In genomic region chr1:64843675-64844074, GRCh38 we compare ENCODE assay signal across 31 cellular contexts.
"Had no signal": no experiment of that assay in that cellular context is flagged by ENCODE, and none has a peak within 500 bp of the region (broad histone marks: within the 10 kb centered on the region; RNA-seq: fewer than 3 reads in every experiment).

No MANE protein-coding gene starts in this region.

- H3K9me3 Mint-ChIP-seq: activated CD4-positive, alpha-beta memory T cell treated with anti-CD3 and anti-CD28 coated beads, Interleukin-2, amount 10 ng/mL, durations not matched to agents 7 days and 5 days; activated CD4-positive, alpha-beta T cell treated with anti-CD3 and anti-CD28 coated beads, Interleukin-2, amount 10 ng/mL, durations not matched to agents 7 days and 5 days; activated naive CD4-positive, alpha-beta T cell treated with anti-CD3 and anti-CD28 coated beads for 36 hours had no signal

- H3K4me1 Mint-ChIP-seq: activated CD4-positive, alpha-beta memory T cell treated with anti-CD3 and anti-CD28 coated beads, Interleukin-2, amount 10 ng/mL, durations not matched to agents 7 days and 5 days; activated CD4-positive, alpha-beta T cell treated with anti-CD3 and anti-CD28 coated beads, Interleukin-2, amount 10 ng/mL, durations not matched to agents 7 days and 5 days; activated CD8-positive, alpha-beta memory T cell treated with anti-CD3 and anti-CD28 coated beads, Interleukin-2, amount 10 ng/mL, durations not matched to agents 7 days and 5 days had no signal

- H3K4me1 ChIP-seq: body of pancreas, sigmoid colon had no signal

- H3K9me3 ChIP-seq: body of pancreas, gastrocnemius medialis, ovary, sigmoid colon, suprapubic skin, tibial nerve had no signal

- H3K27me3 ChIP-seq: body of pancreas, dorsolateral prefrontal cortex, gastrocnemius medialis, ovary, sigmoid colon, suprapubic skin, tibial nerve had no signal

- FAIRE-seq: keratinocyte, small intestine, TTC549 had no signal

- H3K36me3 ChIP-seq: ovary had no signal

- H3K27ac ChIP-seq: body of pancreas, dorsolateral prefrontal cortex, ovary, sigmoid colon, suprapubic skin, tibial nerve, WERI-Rb-1 had no signal

- ATAC-seq: activated CD8-positive, alpha-beta memory T cell treated with anti-CD3 and anti-CD28 coated beads, Interleukin-2, amount 10 ng/mL, durations not matched to agents 7 days and 5 days; body of pancreas; gastrocnemius medialis; left cardiac atrium; left ventricle myocardium superior had no signal

- DNase-seq: activated CD4-positive, alpha-beta memory T cell treated with anti-CD3 and anti-CD28 coated beads, Interleukin-2, amount 10 ng/mL, durations not matched to agents 7 days and 5 days; activated CD4-positive, alpha-beta T cell treated with anti-CD3 and anti-CD28 coated beads, Interleukin-2, amount 10 ng/mL, durations not matched to agents 7 days and 5 days; activated CD4-positive, CD25-positive, alpha-beta regulatory T cell treated with anti-CD3 and anti-CD28 coated beads, Interleukin-2, amount 50 U/mL, for 72 hours; activated CD8-positive, alpha-beta memory T cell treated with anti-CD3 and anti-CD28 coated beads, Interleukin-2, amount 10 ng/mL, durations not matched to agents 7 days and 5 days; activated effector memory CD4-positive, alpha-beta T cell treated with Interleukin-2 at 50 U/mL for 16 hours; activated naive CD4-positive, alpha-beta T cell treated with anti-CD3 and anti-CD28 coated beads for 36 hours; aorta; body of pancreas; dorsolateral prefrontal cortex; effector memory CD4-positive, alpha-beta T cell; erythroblast; gastrocnemius medialis; glutamatergic neuron; left cardiac atrium; left ventricle myocardium superior; ovary; retina; sigmoid colon; small intestine; stimulated activated CD4-positive, alpha-beta T cell treated with anti-CD3 and anti-CD28 coated beads, Interleukin-1b, Interleukin-23, amount 100 ng/mL, for 48 hours; stimulated activated CD4-positive, alpha-beta T cell treated with anti-CD3 and anti-CD28 coated beads, Interleukin-4, amount 100 ng/mL, for 4 hours; stimulated activated CD8-positive, alpha-beta memory T cell treated with anti-CD3 and anti-CD28 coated beads, Interleukin-4, amount 100 ng/mL, for 48 hours; stimulated activated naive CD4-positive, alpha-beta T cell; T-helper 9 cell; WERI-Rb-1 had no signal

- H3K4me3 ChIP-seq: body of pancreas, coronary artery, dorsolateral prefrontal cortex, gastrocnemius medialis, ovary, sigmoid colon, suprapubic skin, tibial nerve had no signal

- H3K27ac Mint-ChIP-seq: activated CD4-positive, alpha-beta memory T cell treated with anti-CD3 and anti-CD28 coated beads, Interleukin-2, amount 10 ng/mL, durations not matched to agents 7 days and 5 days; activated CD4-positive, alpha-beta T cell treated with anti-CD3 and anti-CD28 coated beads, Interleukin-2, amount 10 ng/mL, durations not matched to agents 7 days and 5 days; activated CD8-positive, alpha-beta memory T cell treated with anti-CD3 and anti-CD28 coated beads, Interleukin-2, amount 10 ng/mL, durations not matched to agents 7 days and 5 days; progenitor cell of endocrine pancreas had no signal

- H3K27me3 Mint-ChIP-seq: activated CD4-positive, alpha-beta memory T cell treated with anti-CD3 and anti-CD28 coated beads, Interleukin-2, amount 10 ng/mL, durations not matched to agents 7 days and 5 days; activated CD4-positive, alpha-beta T cell treated with anti-CD3 and anti-CD28 coated beads, Interleukin-2, amount 10 ng/mL, durations not matched to agents 7 days and 5 days; activated CD8-positive, alpha-beta memory T cell treated with anti-CD3 and anti-CD28 coated beads, Interleukin-2, amount 10 ng/mL, durations not matched to agents 7 days and 5 days; progenitor cell of endocrine pancreas had no signal

- H3K4me3 Mint-ChIP-seq: activated CD4-positive, alpha-beta memory T cell treated with anti-CD3 and anti-CD28 coated beads, Interleukin-2, amount 10 ng/mL, durations not matched to agents 7 days and 5 days; activated CD4-positive, alpha-beta T cell treated with anti-CD3 and anti-CD28 coated beads, Interleukin-2, amount 10 ng/mL, durations not matched to agents 7 days and 5 days; activated CD8-positive, alpha-beta memory T cell treated with anti-CD3 and anti-CD28 coated beads, Interleukin-2, amount 10 ng/mL, durations not matched to agents 7 days and 5 days; activated naive CD4-positive, alpha-beta T cell treated with anti-CD3 and anti-CD28 coated beads for 36 hours had no signal
